1 cellular context compared by ENCODE assay signal in the genomic region with DNA sequence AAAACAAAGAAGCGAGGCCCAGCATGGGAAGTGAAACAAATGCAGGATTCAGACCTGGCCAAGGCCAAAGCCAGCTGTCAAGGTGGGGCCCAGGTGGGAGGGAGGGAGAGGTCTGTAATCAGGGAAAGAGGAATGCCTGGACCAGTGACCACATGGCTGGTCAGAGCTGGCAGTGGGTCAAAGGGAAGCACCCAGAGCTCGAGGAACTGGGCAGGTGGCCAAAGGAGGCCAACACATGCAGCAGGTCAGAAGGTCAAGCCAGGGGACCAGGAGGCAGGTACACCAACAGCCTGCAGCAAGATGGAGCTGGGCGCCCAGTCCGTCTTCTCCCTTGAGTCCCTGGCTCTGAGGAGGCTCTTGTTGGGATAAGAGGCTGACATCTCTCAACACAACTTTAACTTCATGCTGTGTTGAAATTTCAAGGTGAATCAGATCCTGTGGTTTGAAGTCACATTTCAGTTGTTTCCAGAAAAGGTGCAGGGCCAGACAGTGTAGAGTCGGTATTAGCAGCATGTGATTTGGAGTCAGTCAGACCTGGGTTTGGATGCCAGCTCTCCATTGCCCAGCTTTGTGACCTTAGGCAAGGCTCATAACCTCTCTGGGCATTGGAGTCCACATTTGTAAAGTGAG.
TF ChIP-seq lines count a peak whose summit lies in the region.

No MANE protein-coding gene starts in this region.

TF ChIP-seq in HepG2, 621 proteins besides CTCF, POLR2A, EP300 and RAD21 (continued from another document and continues in another):
- TF ChIP-seq ZMAT5 (CRISPR knock-in tag; IDR thresholded peaks at IDR 0.05; ENCODE audit: borderline replicate concordance, low read depth): no peak
- TF ChIP-seq ZNF746 (CRISPR knock-in tag; IDR thresholded peaks at IDR 0.05): peak; percentile 47; the same call in 1 of the 2 replicates
- no peak for TF ChIP-seq ESRRA (CRISPR knock-in tag; IDR thresholded peaks at IDR 0.05; ENCODE audit: low read depth)
- TF ChIP-seq ZNF670 (CRISPR knock-in tag; IDR thresholded peaks at IDR 0.05; ENCODE audit: borderline replicate concordance): no peak
- TF ChIP-seq HNRNPH1 (optimal IDR thresholded peaks at IDR 0.05; ENCODE audit: low read depth, low read length): no peak
- TF ChIP-seq ZNF274 (CRISPR knock-in tag; IDR thresholded peaks at IDR 0.05): no peak
- no peak; the same call in 1 of the 2 replicates for TF ChIP-seq ZBTB20 (CRISPR knock-in tag; IDR thresholded peaks at IDR 0.05; ENCODE audit: borderline replicate concordance, low read depth)
- TF ChIP-seq, protein P1, sequence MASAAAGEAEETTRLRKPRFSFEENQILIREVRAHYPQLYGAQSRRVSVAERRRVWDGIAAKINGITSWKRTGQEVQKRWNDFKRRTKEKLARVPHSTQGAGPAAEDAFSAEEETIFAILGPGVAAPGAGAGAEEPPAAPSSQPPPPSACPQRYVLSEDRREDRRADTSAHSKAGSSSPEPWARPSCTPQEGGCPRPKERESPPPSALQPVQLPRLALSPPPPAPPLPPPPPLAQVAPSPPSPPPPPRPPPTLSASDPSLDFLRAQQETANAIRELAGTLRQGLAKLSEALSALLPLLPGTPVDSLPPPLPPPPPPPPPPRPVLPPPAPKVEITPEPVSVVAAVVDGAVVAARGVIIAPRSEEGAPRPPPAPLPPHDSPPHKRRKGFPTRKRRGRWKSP (CRISPR knock-in tag; IDR thresholded peaks at IDR 0.05): no peak
- no peak for TF ChIP-seq ZBTB42 (CRISPR knock-in tag; IDR thresholded peaks at IDR 0.05)
- TF ChIP-seq CCAR2 (optimal IDR thresholded peaks at IDR 0.05; ENCODE audit: low read depth, low read length): no peak
- TF ChIP-seq FOXP1 (IDR thresholded peaks at IDR 0.05): no peak
- TF ChIP-seq FOXP1 (CRISPR knock-in tag; IDR thresholded peaks at IDR 0.05): peak; percentile 63
- no peak for TF ChIP-seq MIER2 (CRISPR knock-in tag; IDR thresholded peaks at IDR 0.05)
- TF ChIP-seq, protein P2, sequence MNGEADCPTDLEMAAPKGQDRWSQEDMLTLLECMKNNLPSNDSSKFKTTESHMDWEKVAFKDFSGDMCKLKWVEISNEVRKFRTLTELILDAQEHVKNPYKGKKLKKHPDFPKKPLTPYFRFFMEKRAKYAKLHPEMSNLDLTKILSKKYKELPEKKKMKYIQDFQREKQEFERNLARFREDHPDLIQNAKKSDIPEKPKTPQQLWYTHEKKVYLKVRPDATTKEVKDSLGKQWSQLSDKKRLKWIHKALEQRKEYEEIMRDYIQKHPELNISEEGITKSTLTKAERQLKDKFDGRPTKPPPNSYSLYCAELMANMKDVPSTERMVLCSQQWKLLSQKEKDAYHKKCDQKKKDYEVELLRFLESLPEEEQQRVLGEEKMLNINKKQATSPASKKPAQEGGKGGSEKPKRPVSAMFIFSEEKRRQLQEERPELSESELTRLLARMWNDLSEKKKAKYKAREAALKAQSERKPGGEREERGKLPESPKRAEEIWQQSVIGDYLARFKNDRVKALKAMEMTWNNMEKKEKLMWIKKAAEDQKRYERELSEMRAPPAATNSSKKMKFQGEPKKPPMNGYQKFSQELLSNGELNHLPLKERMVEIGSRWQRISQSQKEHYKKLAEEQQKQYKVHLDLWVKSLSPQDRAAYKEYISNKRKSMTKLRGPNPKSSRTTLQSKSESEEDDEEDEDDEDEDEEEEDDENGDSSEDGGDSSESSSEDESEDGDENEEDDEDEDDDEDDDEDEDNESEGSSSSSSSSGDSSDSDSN (CRISPR knock-in tag; IDR thresholded peaks at IDR 0.05): no peak
- TF ChIP-seq FOXK1 (CRISPR knock-in tag; IDR thresholded peaks at IDR 0.05; ENCODE audit: borderline replicate concordance, low read depth): peak; percentile 79; the same call in 1 of the 2 replicates
- TF ChIP-seq, protein P3, sequence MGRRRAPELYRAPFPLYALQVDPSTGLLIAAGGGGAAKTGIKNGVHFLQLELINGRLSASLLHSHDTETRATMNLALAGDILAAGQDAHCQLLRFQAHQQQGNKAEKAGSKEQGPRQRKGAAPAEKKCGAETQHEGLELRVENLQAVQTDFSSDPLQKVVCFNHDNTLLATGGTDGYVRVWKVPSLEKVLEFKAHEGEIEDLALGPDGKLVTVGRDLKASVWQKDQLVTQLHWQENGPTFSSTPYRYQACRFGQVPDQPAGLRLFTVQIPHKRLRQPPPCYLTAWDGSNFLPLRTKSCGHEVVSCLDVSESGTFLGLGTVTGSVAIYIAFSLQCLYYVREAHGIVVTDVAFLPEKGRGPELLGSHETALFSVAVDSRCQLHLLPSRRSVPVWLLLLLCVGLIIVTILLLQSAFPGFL (CRISPR knock-in tag; IDR thresholded peaks at IDR 0.05): no peak
- peak; percentile 42; the same call in 1 of the 3 replicates for TF ChIP-seq MXI1 (IDR thresholded peaks at IDR 0.05; ENCODE audit: borderline replicate concordance, low read depth, low read length)
- peak; percentile 93 to 97 for TF ChIP-seq NR2F1 (CRISPR knock-in tag; IDR thresholded peaks at IDR 0.05)
- TF ChIP-seq GTF2F1 (IDR thresholded peaks at IDR 0.05; ENCODE audit: low read length): no peak
- no peak for TF ChIP-seq PRPF4 (IDR thresholded peaks at IDR 0.05; ENCODE audit: low read depth, low read length, poor library complexity, severe bottlenecking)
- TF ChIP-seq THRA (CRISPR knock-in tag; IDR thresholded peaks at IDR 0.05; ENCODE audit: borderline replicate concordance): peak; percentile 77; the same call in 1 of the 2 replicates
- TF ChIP-seq HNF4A (CRISPR knock-in tag; IDR thresholded peaks at IDR 0.05): peak; percentile 30; the same call in 1 of the 2 replicates
- no peak for TF ChIP-seq ZNF770 (CRISPR knock-in tag; IDR thresholded peaks at IDR 0.05)
- no peak for TF ChIP-seq ZC3H13 (CRISPR knock-in tag; IDR thresholded peaks at IDR 0.05)
- TF ChIP-seq MIER3 (CRISPR knock-in tag; IDR thresholded peaks at IDR 0.05; ENCODE audit: borderline replicate concordance): peak; percentile 62; the same call in 1 of the 2 replicates
- TF ChIP-seq CHD4 (IDR thresholded peaks at IDR 0.05; ENCODE audit: borderline replicate concordance, low read length): no peak; the same call in 1 of the 2 replicates
- no peak for TF ChIP-seq ZNF557 (CRISPR knock-in tag; IDR thresholded peaks at IDR 0.05)
- no peak for TF ChIP-seq JUNB (CRISPR knock-in tag; IDR thresholded peaks at IDR 0.05; ENCODE audit: borderline replicate concordance)
- peak; percentile 98 for TF ChIP-seq RXRB (CRISPR knock-in tag; IDR thresholded peaks at IDR 0.05; ENCODE audit: borderline replicate concordance)
- no peak for TF ChIP-seq GATAD1 (CRISPR knock-in tag; IDR thresholded peaks at IDR 0.05)
- TF ChIP-seq, protein P4, sequence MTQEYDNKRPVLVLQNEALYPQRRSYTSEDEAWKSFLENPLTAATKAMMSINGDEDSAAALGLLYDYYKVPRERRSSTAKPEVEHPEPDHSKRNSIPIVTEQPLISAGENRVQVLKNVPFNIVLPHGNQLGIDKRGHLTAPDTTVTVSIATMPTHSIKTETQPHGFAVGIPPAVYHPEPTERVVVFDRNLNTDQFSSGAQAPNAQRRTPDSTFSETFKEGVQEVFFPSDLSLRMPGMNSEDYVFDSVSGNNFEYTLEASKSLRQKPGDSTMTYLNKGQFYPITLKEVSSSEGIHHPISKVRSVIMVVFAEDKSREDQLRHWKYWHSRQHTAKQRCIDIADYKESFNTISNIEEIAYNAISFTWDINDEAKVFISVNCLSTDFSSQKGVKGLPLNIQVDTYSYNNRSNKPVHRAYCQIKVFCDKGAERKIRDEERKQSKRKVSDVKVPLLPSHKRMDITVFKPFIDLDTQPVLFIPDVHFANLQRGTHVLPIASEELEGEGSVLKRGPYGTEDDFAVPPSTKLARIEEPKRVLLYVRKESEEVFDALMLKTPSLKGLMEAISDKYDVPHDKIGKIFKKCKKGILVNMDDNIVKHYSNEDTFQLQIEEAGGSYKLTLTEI (CRISPR knock-in tag; conservative IDR thresholded peaks at IDR 0.05): no peak
- TF ChIP-seq ZNF3 (CRISPR knock-in tag; IDR thresholded peaks at IDR 0.05): no peak
- no peak for TF ChIP-seq IKZF1 (IDR thresholded peaks at IDR 0.05)
- no peak for TF ChIP-seq SMC3 (IDR thresholded peaks at IDR 0.05; ENCODE audit: low read length)
- TF ChIP-seq SOX6 (IDR thresholded peaks at IDR 0.05): no peak
- peak; percentile 81 for TF ChIP-seq SOX6 (CRISPR knock-in tag; IDR thresholded peaks at IDR 0.05)
- TF ChIP-seq, protein P5, sequence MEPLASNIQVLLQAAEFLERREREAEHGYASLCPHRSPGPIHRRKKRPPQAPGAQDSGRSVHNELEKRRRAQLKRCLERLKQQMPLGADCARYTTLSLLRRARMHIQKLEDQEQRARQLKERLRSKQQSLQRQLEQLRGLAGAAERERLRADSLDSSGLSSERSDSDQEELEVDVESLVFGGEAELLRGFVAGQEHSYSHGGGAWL (CRISPR knock-in tag; IDR thresholded peaks at IDR 0.05): no peak
- TF ChIP-seq KLF16 (CRISPR knock-in tag; IDR thresholded peaks at IDR 0.05): 0 out of 4 replicates have a peak, but pooled peaks of 1 of the 2 experiments have one; percentile 30
- TF ChIP-seq TAF15 (IDR thresholded peaks at IDR 0.05; ENCODE audit: low read depth, low read length, poor library complexity, severe bottlenecking): no peak
- TF ChIP-seq MED13 (CRISPR knock-in tag; IDR thresholded peaks at IDR 0.05): no peak
- TF ChIP-seq ELF4 (CRISPR knock-in tag; IDR thresholded peaks at IDR 0.05; ENCODE audit: borderline replicate concordance): no peak
- peak; percentile 21; the same call in 1 of the 2 replicates for TF ChIP-seq STAG1 (CRISPR knock-in tag; IDR thresholded peaks at IDR 0.05)
- TF ChIP-seq ZNF44 (CRISPR knock-in tag; IDR thresholded peaks at IDR 0.05): no peak
- TF ChIP-seq DMAP1 (CRISPR knock-in tag; IDR thresholded peaks at IDR 0.05): no peak
- TF ChIP-seq CBX1 (IDR thresholded peaks at IDR 0.05; ENCODE audit: low read depth): no peak
- TF ChIP-seq PHB2 (IDR thresholded peaks at IDR 0.05; ENCODE audit: partially characterized antibody): no peak
- TF ChIP-seq SUZ12 (IDR thresholded peaks at IDR 0.05; ENCODE audit: low read depth, low read length): no peak
- TF ChIP-seq, protein P6, sequence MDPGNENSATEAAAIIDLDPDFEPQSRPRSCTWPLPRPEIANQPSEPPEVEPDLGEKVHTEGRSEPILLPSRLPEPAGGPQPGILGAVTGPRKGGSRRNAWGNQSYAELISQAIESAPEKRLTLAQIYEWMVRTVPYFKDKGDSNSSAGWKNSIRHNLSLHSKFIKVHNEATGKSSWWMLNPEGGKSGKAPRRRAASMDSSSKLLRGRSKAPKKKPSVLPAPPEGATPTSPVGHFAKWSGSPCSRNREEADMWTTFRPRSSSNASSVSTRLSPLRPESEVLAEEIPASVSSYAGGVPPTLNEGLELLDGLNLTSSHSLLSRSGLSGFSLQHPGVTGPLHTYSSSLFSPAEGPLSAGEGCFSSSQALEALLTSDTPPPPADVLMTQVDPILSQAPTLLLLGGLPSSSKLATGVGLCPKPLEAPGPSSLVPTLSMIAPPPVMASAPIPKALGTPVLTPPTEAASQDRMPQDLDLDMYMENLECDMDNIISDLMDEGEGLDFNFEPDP (CRISPR knock-in tag; conservative IDR thresholded peaks at IDR 0.05): no peak
- no peak for TF ChIP-seq NAIF1 (CRISPR knock-in tag; IDR thresholded peaks at IDR 0.05; ENCODE audit: borderline replicate concordance)
- no peak for TF ChIP-seq ZNF598 (CRISPR knock-in tag; IDR thresholded peaks at IDR 0.05; ENCODE audit: borderline replicate concordance)
- TF ChIP-seq ZNF280B (CRISPR knock-in tag; IDR thresholded peaks at IDR 0.05; ENCODE audit: borderline replicate concordance): 0 out of 2 replicates have a peak, but pooled peaks have one; percentile 38
- TF ChIP-seq BRD4 (CRISPR knock-in tag; IDR thresholded peaks at IDR 0.05): no peak
- no peak for TF ChIP-seq ZBTB8A (CRISPR knock-in tag; IDR thresholded peaks at IDR 0.05; ENCODE audit: borderline replicate concordance, low read depth)
- TF ChIP-seq ZNF24 (IDR thresholded peaks at IDR 0.05): no peak
